In the genomic region with DNA sequence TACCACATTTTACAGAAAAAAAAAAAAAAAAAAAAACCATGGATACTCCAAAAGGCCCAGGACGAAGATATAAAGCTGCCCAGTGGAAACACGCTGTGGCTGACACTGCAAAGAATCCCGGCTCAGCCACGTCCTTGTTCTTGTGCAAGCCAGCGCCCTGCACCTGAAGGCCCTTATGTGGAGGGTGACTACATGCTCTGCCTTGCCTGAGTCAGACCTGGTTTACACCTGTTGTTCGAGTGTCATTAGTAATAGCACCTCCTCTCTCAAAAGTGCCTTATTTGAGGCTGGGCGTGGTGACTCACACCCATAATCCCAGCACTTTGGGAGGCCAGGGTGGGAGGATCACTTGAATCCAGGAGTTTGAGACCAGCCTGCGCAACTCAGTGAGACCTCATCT, we compare ENCODE assay signal across 13 cellular contexts. TPM values are rescaled to one million over a fixed set of nuclear protein-coding genes. Genes with fewer than 3 reads are reported as not detected.
DNase-seq lines count a peak whose midpoint lies in the region; ATAC-seq and TF ChIP-seq lines count a peak whose summit lies in the region.
"Had no signal": no experiment of that assay in that cellular context is flagged by ENCODE, and none has a peak within 500 bp of the region (broad histone marks: within the 10 kb centered on the region; RNA-seq: fewer than 3 reads in every experiment).

No MANE protein-coding gene starts in this region.

- H3K4me3 ChIP-seq in esophagus muscularis mucosa, result no peak overlapping the region
- no peak overlapping the region for H3K4me3 ChIP-seq in SJCRH30
- H3K4me3 ChIP-seq: SK-N-MC had no signal

- H3K4me1 ChIP-seq in esophagus muscularis mucosa (peaks cover 10 to 49% (median 43%) of the 10 kb centered on the region in 4 donors), SJCRH30 (peaks cover 19% of the 10 kb centered on the region)

- WGBS in esophagus muscularis mucosa, result 89% methylated on average over 8 of the region's 8 CpGs

- no peak for TF ChIP-seq POLR2A in esophagus muscularis mucosa (IDR thresholded peaks at IDR 0.05; ENCODE audit: low read depth)

- TF ChIP-seq EP300 in esophagus muscularis mucosa (IDR thresholded peaks at IDR 0.05), result no peak

- H3K27ac ChIP-seq in esophagus muscularis mucosa (replicated peaks in 1 of 4), result peak overlapping the region in 3 of 4 donors; percentile 36 to 63 (median 59)
- H3K27ac ChIP-seq in SJCRH30, result no peak overlapping the region
- H3K27ac ChIP-seq: C4-2B, SK-N-MC had no signal

- H3K9me3 ChIP-seq in esophagus muscularis mucosa (no peaks in the 10 kb centered on the region), SJCRH30 (replicated peaks) (no peaks in the 10 kb centered on the region)
- H3K9me3 ChIP-seq: heart left ventricle had no signal

- H3K27me3 ChIP-seq in esophagus muscularis mucosa, result no peaks in the 10 kb centered on the region
- no peaks in the 10 kb centered on the region for H3K27me3 ChIP-seq in SJCRH30
- H3K27me3 ChIP-seq: heart left ventricle had no signal

- no peak for TF ChIP-seq CTCF in esophagus muscularis mucosa (IDR thresholded peaks at IDR 0.05)

- peak; percentile 19 for DNase-seq in stimulated activated CD4-positive, alpha-beta T cell treated with anti-CD3 and anti-CD28 coated beads, Interleukin-1b, Interleukin-23, amount 100 ng/mL, for 48 hours
- DNase-seq in stimulated activated CD4-positive, alpha-beta T cell treated with anti-CD3 and anti-CD28 coated beads, Interleukin-4, amount 100 ng/mL, for 1 hour, result no peak
- peak; percentile 28 for DNase-seq in SW480 (ENCODE audit: low spot score)
- no peak for DNase-seq in esophagus muscularis mucosa (ENCODE audit: extremely low spot score)
- no peak for DNase-seq in D341Med (ENCODE audit: low spot score)
- no peak for DNase-seq in SJCRH30
- DNase-seq: effector memory CD4-positive, alpha-beta T cell; heart left ventricle; NCI-H1105 treated with DMSO at 0.1 percent for 48 hours had no signal

- intact Hi-C loops in esophagus muscularis mucosa (cut with DNase I), result loop anchor here (5.0 to 10.0 kb wide), 2 partner anchors 47 to 380 kb away; no protein-coding TSS in a partner anchor

- H3K36me3 ChIP-seq in esophagus muscularis mucosa, result no peaks in the 10 kb centered on the region
- no peaks in the 10 kb centered on the region for H3K36me3 ChIP-seq in SJCRH30
- H3K36me3 ChIP-seq: heart left ventricle had no signal

- ATAC-seq in HG02798 (IDR thresholded peaks at IDR 0.05; ENCODE audit: poor library complexity, unreplicated experiment) (no peak), HG03378 (IDR thresholded peaks at IDR 0.05; ENCODE audit: unreplicated experiment) (no peak)

RNA-seq across cellular contexts. Expression of a gene that starts 54.3 kb away (rescaled TPM):
- total RNA-seq in esophagus muscularis mucosa, result 10 to 100 TPM; 10.2 to 16.4 (median 12.5) TPM
- 10.6 and 12.0 TPM in 2 replicates for total RNA-seq in SJCRH30 (2014; rRNA removed; shearing (Covaris generic))

Comparison
In these comparisons a context has a peak if more than half of its experiments do, and no peak if none do; other contexts are left out.
1. DNase-seq: peak in stimulated activated CD4-positive, alpha-beta T cell treated with anti-CD3 and anti-CD28 coated beads, Interleukin-1b, Interleukin-23, amount 100 ng/mL, for 48 hours (single experiment) and SW480 (single experiment); none in stimulated activated CD4-positive, alpha-beta T cell treated with anti-CD3 and anti-CD28 coated beads, Interleukin-4, amount 100 ng/mL, for 1 hour (single experiment), esophagus muscularis mucosa (single experiment), D341Med (single experiment) and SJCRH30 (0 of 2).